In genomic region chr3:56336023-56336422, GRCh38 we compare ENCODE assay signal across 26 cellular contexts.
"Had no signal": no experiment of that assay in that cellular context is flagged by ENCODE, and none has a peak within 500 bp of the region (broad histone marks: within the 10 kb centered on the region; RNA-seq: fewer than 3 reads in every experiment).

No MANE protein-coding gene starts in this region.

- ATAC-seq: stimulated activated effector memory CD8-positive, alpha-beta T cell treated with anti-CD3 and anti-CD28 coated beads, Interleukin-12 subunit alpha, Interleukin-12 subunit beta, amount 100 ng/mL, for 72 hours; stimulated activated memory B cell treated with anti-CD40 and anti-IgM and Interleukin-4, amounts not matched to agents 10 μg/mL and 1 μg/mL and 100 μg/mL, for 72 hours; stimulated activated naive B cell treated with anti-CD40 and anti-IgM and Interleukin-4, amounts not matched to agents 10 μg/mL and 1 μg/mL and 100 μg/mL, for 72 hours; stimulated activated naive CD8-positive, alpha-beta T cell treated with anti-CD3 and anti-CD28 coated beads, Interleukin-15, amount 100 ng/mL, for 72 hours; stimulated activated naive CD8-positive, alpha-beta T cell treated with anti-CD3 and anti-CD28 coated beads, Interleukin-15, Interleukin-2, amounts not matched to agents 100 U/mL and 50 U/mL, for 24 hours; upper lobe of right lung had no signal

- H3K4me1 ChIP-seq: stomach, suprapubic skin, testis, thyroid gland, tibial artery, tibial nerve, upper lobe of left lung, upper lobe of right lung, uterus, vagina had no signal

- FAIRE-seq: urothelium cell line had no signal

- H3K9me3 ChIP-seq: stomach, suprapubic skin, testis, thoracic aorta, thyroid gland, tibial artery, tibial nerve, upper lobe of left lung, upper lobe of right lung, uterus, vagina had no signal

- H3K4me3 ChIP-seq: stomach, suprapubic skin, testis, thoracic aorta, thyroid gland, tibial artery, tibial nerve, upper lobe of left lung, upper lobe of right lung, uterus, vagina had no signal

- H3K27ac ChIP-seq: stomach, suprapubic skin, testis, thoracic aorta, thyroid gland, tibial artery, tibial nerve, upper lobe of left lung, upper lobe of right lung, uterus, vagina had no signal

- H3K27me3 ChIP-seq: testis, thyroid gland, tibial artery, tibial nerve, upper lobe of left lung, uterus, vagina had no signal

- H3K36me3 ChIP-seq: stomach, suprapubic skin, thoracic aorta, thyroid gland, tibial artery, tibial nerve, upper lobe of left lung, upper lobe of right lung, uterus, vagina had no signal

- DNase-seq: stimulated activated CD4-positive, alpha-beta T cell treated with anti-CD3 and anti-CD28 coated beads, Interleukin-2, amount 100 ng/mL, for 24 hours; stimulated activated CD4-positive, alpha-beta T cell treated with anti-CD3 and anti-CD28 coated beads, Interleukin-2, amount 100 ng/mL, for 48 hours; stimulated activated CD4-positive, alpha-beta T cell treated with anti-CD3 and anti-CD28 coated beads, Interleukin-4, amount 100 ng/mL, for 1 hour; stimulated activated CD4-positive, alpha-beta T cell treated with anti-CD3 and anti-CD28 coated beads, Interleukin-4, amount 100 ng/mL, for 24 hours; stimulated activated CD8-positive, alpha-beta memory T cell treated with anti-CD3 and anti-CD28 coated beads, Interleukin-4, amount 100 ng/mL, for 48 hours; stimulated activated naive B cell treated with anti-CD40 and anti-IgM and Interleukin-4, amounts not matched to agents 10 μg/mL and 1 μg/mL and 100 μg/mL, for 72 hours; stimulated activated naive CD4-positive, alpha-beta T cell; stimulated activated naive CD4-positive, alpha-beta T cell treated with Interleukin-2 at 50 U/mL for 16 hours; stimulated activated naive CD8-positive, alpha-beta T cell treated with anti-CD3 and anti-CD28 coated beads, Interleukin-15, amount 100 ng/mL, for 72 hours; stimulated activated naive CD8-positive, alpha-beta T cell treated with anti-CD3 and anti-CD28 coated beads, Interleukin-15, Interleukin-2, amounts not matched to agents 100 U/mL and 50 U/mL, for 24 hours; stomach; substantia nigra; testis; thyroid gland; tibial artery; trophoblast cell; upper lobe of left lung; upper lobe of right lung; uterus had no signal
